ENCODE assay signal across 34 cellular contexts in the genomic region with DNA sequence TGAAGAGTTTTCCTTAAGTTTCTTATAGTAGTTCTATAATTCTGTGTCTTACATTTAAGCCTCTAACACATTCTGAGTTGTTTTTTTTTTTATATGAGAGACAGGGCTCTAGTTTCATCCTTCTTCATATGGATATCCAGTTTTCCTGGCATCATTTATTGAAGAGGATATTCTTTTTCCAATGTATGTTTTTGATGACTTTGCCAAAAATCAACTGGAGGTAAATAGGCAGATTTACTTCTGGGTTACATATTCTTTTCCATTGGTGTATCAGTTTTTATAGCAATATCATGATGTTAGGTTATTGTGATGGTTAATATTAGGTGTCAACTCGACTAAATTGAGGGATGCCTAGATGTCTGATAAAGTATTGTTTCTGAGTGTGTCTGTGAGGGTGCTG.
DNase-seq lines count a peak whose midpoint lies in the region; ATAC-seq, FAIRE-seq and TF ChIP-seq lines count a peak whose summit lies in the region.
"Had no signal": no experiment of that assay in that cellular context is flagged by ENCODE, and none has a peak within 500 bp of the region (broad histone marks: within the 10 kb centered on the region; RNA-seq: fewer than 3 reads in every experiment).

No MANE protein-coding gene starts in this region.

- in situ Hi-C loops in HepG2 (cut with HindIII; ENCODE audit: extremely low pct_ligation_motif_present, low pct_unique_long_range_greater_than_20kb) (no loop called here), K562 (cut with MboI) (no loop called here)

- POLR2A ChIA-PET in HepG2 (lab: Yijun Ruan, JAX) (no interaction called here), A549 (lab: Yijun Ruan, JAX) (no interaction called here), K562 (lab: Yijun Ruan, JAX) (no interaction called here), H1 (lab: Charles Lee; ENCODE audit: partially characterized antibody) (no interaction called here)

- H2AFZ ChIP-seq in HepG2 (ENCODE audit: low read length) (no peak overlapping the region), K562 (ENCODE audit: low read depth, low read length) (no peak overlapping the region), H1 (ENCODE audit: low read length) (no peak overlapping the region)

- no peak overlapping the region for H4K8ac ChIP-seq in H1 (ENCODE audit: extremely low read depth, insufficient read depth, low read length)

- no peaks in the 10 kb centered on the region for H3K79me1 ChIP-seq in H1 (ENCODE audit: low read depth, low read length)

- H3K23me2 ChIP-seq in H1 (ENCODE audit: low read depth, low read length): no peaks in the 10 kb centered on the region; the same call in 1 of the 2 replicates

- no peak for FAIRE-seq in HepG2 (lab: Jason Lieb, UNC)
- FAIRE-seq in A549 (lab: Jason Lieb, UNC): no peak
- no peak for FAIRE-seq in K562 (lab: Jason Lieb, UNC)
- no peak for FAIRE-seq in H1 (lab: Jason Lieb, UNC)
- FAIRE-seq: A204.1, D721Med had no signal

- H3K18ac ChIP-seq in H1 (ENCODE audit: extremely low read depth, low read length): no peak overlapping the region

- H3K4me1 ChIP-seq in HepG2 (ENCODE audit: insufficient read depth, low read length) (no peaks in the 10 kb centered on the region), right lobe of liver (no peaks in the 10 kb centered on the region), A549 (no peaks in the 10 kb centered on the region), K562 (replicated peaks in 1 of 2; ENCODE audit: control insufficient read depth in 2 of 2, insufficient read depth in 2 of 2, low read length in 2 of 2) (no peaks in the 10 kb centered on the region), H1 (replicated peaks in 1 of 4; ENCODE audit: control insufficient read depth in 3 of 4, insufficient read depth in 4 of 4, low read length in 3 of 4) (no peaks in the 10 kb centered on the region)
- H3K4me1 ChIP-seq: BE2C; BLaER1; BLaER1 treated with 17β-estradiol and CSF1 and Interleukin-3, amounts not matched to agents 10 nM and 100 nM; Caco-2 had no signal

- H3K36me3 ChIP-seq in HepG2 (replicated peaks in 1 of 2; ENCODE audit: control insufficient read depth in 1 of 2, insufficient read depth in 2 of 2, low read length in 2 of 2) (no peaks in the 10 kb centered on the region), right lobe of liver (no peaks in the 10 kb centered on the region), K562 (ENCODE audit: control insufficient read depth, insufficient read depth, low read length) (no peaks in the 10 kb centered on the region), H1 (ENCODE audit: control insufficient read depth in 2 of 4, insufficient read depth in 4 of 4, low read length in 3 of 4) (no peaks in the 10 kb centered on the region)
- H3K36me3 ChIP-seq: BE2C; BLaER1; BLaER1 treated with 17β-estradiol and CSF1 and Interleukin-3, amounts not matched to agents 10 nM and 100 nM had no signal

- H4K20me1 ChIP-seq in HepG2 (ENCODE audit: insufficient read depth, low read length): no peaks in the 10 kb centered on the region
- no peaks in the 10 kb centered on the region for H4K20me1 ChIP-seq in K562 (replicated peaks; ENCODE audit: control insufficient read depth, insufficient read depth, low read length)
- H4K20me1 ChIP-seq in H1 (replicated peaks in 1 of 2; ENCODE audit: control insufficient read depth in 1 of 2, insufficient read depth in 2 of 2, low read length in 2 of 2): no peaks in the 10 kb centered on the region
- H4K20me1 ChIP-seq: BLaER1; BLaER1 treated with 17β-estradiol and CSF1 and Interleukin-3, amounts not matched to agents 10 nM and 100 nM had no signal

- no peak overlapping the region for H3K9ac ChIP-seq in HepG2 (ENCODE audit: insufficient read depth, low read depth, low read length)
- H3K9ac ChIP-seq in K562 (ENCODE audit: insufficient read depth in 1 of 2, low read depth in 2 of 2, low read length in 2 of 2): no peak overlapping the region
- no peak overlapping the region for H3K9ac ChIP-seq in H1 (replicated peaks in 1 of 4; ENCODE audit: extremely low read depth in 1 of 4, low read depth in 3 of 4, low read length in 3 of 4)
- H3K9ac ChIP-seq: BLaER1; BLaER1 treated with 17β-estradiol and CSF1 and Interleukin-3, amounts not matched to agents 10 nM and 100 nM had no signal

- 0% methylated on average over 1 of the region's 1 CpG for WGBS in HepG2 (ENCODE audit: low lambda C conversion rate)
- 8% methylated on average over 1 of the region's 1 CpG for WGBS in right lobe of liver (ENCODE audit: insufficient coverage, low coverage, low lambda C conversion rate, missing lambda C conversion rate)
- WGBS in A549 (ENCODE audit: missing lambda C conversion rate): 0% methylated on average over 1 of the region's 1 CpG
- WGBS in K562 (ENCODE audit: insufficient coverage, low coverage, missing lambda C conversion rate): 0% methylated on average over 1 of the region's 1 CpG
- 94% methylated on average over 1 of the region's 1 CpG; no CpG with 5 or more reads in 1 of the 2 experiments for WGBS in H1 (ENCODE audit: extremely low coverage in 1 of 2, insufficient coverage in 1 of 2, insufficient read length in 1 of 2, insufficient replicate concordance in 2 of 2, low coverage in 1 of 2, low lambda C conversion rate in 2 of 2, missing lambda C conversion rate in 1 of 2), 2 experiments

- H3K14ac ChIP-seq in H1 (ENCODE audit: insufficient read length): no peak overlapping the region

- H2BK120ac ChIP-seq in H1 (replicated peaks; ENCODE audit: low read depth, low read length): no peak overlapping the region

- no peak overlapping the region for H2AK5ac ChIP-seq in H1 (ENCODE audit: low read depth, low read length)

- intact Hi-C loops in HepG2 (cut with micrococcal nuclease; ENCODE audit: unreplicated experiment) (no loop called here), right lobe of liver (cut with DNase I) (no loop called here), K562 (cut with micrococcal nuclease) (no loop called here)

- H3K9me3 ChIP-seq in HepG2 (ENCODE audit: low read length): no peaks in the 10 kb centered on the region
- no peaks in the 10 kb centered on the region for H3K9me3 ChIP-seq in right lobe of liver
- H3K9me3 ChIP-seq in A549: no peaks in the 10 kb centered on the region
- no peaks in the 10 kb centered on the region for H3K9me3 ChIP-seq in K562 (replicated peaks; ENCODE audit: control insufficient read depth, insufficient read depth, low read depth, low read length)
- no peaks in the 10 kb centered on the region for H3K9me3 ChIP-seq in H1 (ENCODE audit: insufficient read depth in 2 of 2, low read depth in 1 of 2, low read length in 1 of 2)
- H3K9me3 ChIP-seq: BE2C; BLaER1; BLaER1 treated with 17β-estradiol and CSF1 and Interleukin-3, amounts not matched to agents 10 nM and 100 nM; Caco-2 had no signal

- no peak for TF ChIP-seq RAD21 in HepG2 (CRISPR knock-in tag; IDR thresholded peaks at IDR 0.05)
- TF ChIP-seq RAD21 in A549 (conservative IDR thresholded peaks at IDR 0.05 in 1 of 2, IDR thresholded peaks at IDR 0.05 in 1 of 2): no peak
- no peak for TF ChIP-seq RAD21 in K562 (CRISPR knock-in tag; conservative IDR thresholded peaks at IDR 0.05 in 1 of 2, IDR thresholded peaks at IDR 0.05 in 1 of 2)
- no peak for TF ChIP-seq RAD21 in H1 (IDR thresholded peaks at IDR 0.05 in 1 of 2, conservative IDR thresholded peaks at IDR 0.05 in 1 of 2; ENCODE audit: low read depth in 2 of 2, low read length in 2 of 2)

- no peak overlapping the region for H2BK5ac ChIP-seq in H1 (ENCODE audit: low read depth, low read length)

- no peak overlapping the region for H3K4ac ChIP-seq in H1 (replicated peaks; ENCODE audit: insufficient read length, low read depth, low read length)

- TF ChIP-seq CTCF in HepG2 (CRISPR knock-in tag; IDR thresholded peaks at IDR 0.05): no peak
- no peak for TF ChIP-seq CTCF in right lobe of liver (IDR thresholded peaks at IDR 0.05)
- TF ChIP-seq CTCF in A549 (IDR thresholded peaks at IDR 0.05): no peak
- no peak for TF ChIP-seq CTCF in K562 (IDR thresholded peaks at IDR 0.05 in 2 of 3, conservative IDR thresholded peaks at IDR 0.05 in 1 of 3; ENCODE audit: insufficient read depth in 2 of 3, low read depth in 1 of 3, low read length in 3 of 3)
- TF ChIP-seq CTCF in H1 (IDR thresholded peaks at IDR 0.05; ENCODE audit: control extremely low read depth in 1 of 3, insufficient read depth in 1 of 3, low read depth in 1 of 3, low read length in 3 of 3): no peak

- H3K27me3 ChIP-seq in HepG2 (ENCODE audit: control insufficient read depth in 1 of 2, insufficient read depth in 2 of 2, low read length in 2 of 2): no peaks in the 10 kb centered on the region
- H3K27me3 ChIP-seq in right lobe of liver: no peaks in the 10 kb centered on the region
- H3K27me3 ChIP-seq in K562 (ENCODE audit: control insufficient read depth in 2 of 2, insufficient read depth in 2 of 2, low read length in 2 of 2): no peaks in the 10 kb centered on the region
- no peaks in the 10 kb centered on the region for H3K27me3 ChIP-seq in H1 (replicated peaks in 1 of 4; ENCODE audit: control insufficient read depth in 3 of 4, extremely low read depth in 1 of 4, insufficient read depth in 3 of 4, low read length in 3 of 4)
- H3K27me3 ChIP-seq: BE2C; BLaER1; BLaER1 treated with 17β-estradiol and CSF1 and Interleukin-3, amounts not matched to agents 10 nM and 100 nM had no signal

- H3K79me2 ChIP-seq in HepG2 (ENCODE audit: insufficient read depth, low read length): no peaks in the 10 kb centered on the region
- no peaks in the 10 kb centered on the region for H3K79me2 ChIP-seq in K562 (ENCODE audit: control insufficient read depth, insufficient read depth, low read length)
- H3K79me2 ChIP-seq in H1 (ENCODE audit: control insufficient read depth in 1 of 2, insufficient read depth in 2 of 2, low read length in 2 of 2): no peaks in the 10 kb centered on the region

- no peak overlapping the region for H3K27ac ChIP-seq in HepG2 (ENCODE audit: extremely low read length, insufficient read depth, low read length)
- H3K27ac ChIP-seq in right lobe of liver: no peak overlapping the region
- no peak overlapping the region for H3K27ac ChIP-seq in A549
- no peak overlapping the region for H3K27ac ChIP-seq in K562 (ENCODE audit: extremely low read depth, low read depth, low read length)
- no peak overlapping the region for H3K27ac ChIP-seq in H1 (ENCODE audit: low read depth, low read length)
- H3K27ac ChIP-seq: 22Rv1; BLaER1; BLaER1 treated with 17β-estradiol and CSF1 and Interleukin-3, amounts not matched to agents 10 nM and 100 nM; C4-2B had no signal

- TF ChIP-seq EP300 in HepG2 (IDR thresholded peaks at IDR 0.05; ENCODE audit: low read depth in 2 of 2, low read length in 2 of 2) (no peak), HepG2 (CRISPR knock-in tag; IDR thresholded peaks at IDR 0.05; ENCODE audit: borderline replicate concordance) (no peak), A549 (IDR thresholded peaks at IDR 0.05) (no peak), K562 (IDR thresholded peaks at IDR 0.05; ENCODE audit: low read length) (no peak), H1 (IDR thresholded peaks at IDR 0.05; ENCODE audit: borderline replicate concordance in 1 of 2, low read depth in 2 of 2, low read length in 2 of 2) (no peak)

- CTCF ChIA-PET in HepG2 (lab: Yijun Ruan, JAX; ENCODE audit: low intra/inter-chr PET ratio, low total read pairs): no interaction called here
- CTCF ChIA-PET in A549 (lab: Yijun Ruan, JAX): interaction anchor here (0.6 kb wide), 1 partner anchor 1579 kb away, joined by 3 read pairs; no protein-coding TSS in a partner anchor
- CTCF ChIA-PET in K562 (lab: Yijun Ruan, JAX; ENCODE audit: low intra/inter-chr PET ratio): no interaction called here
- CTCF ChIA-PET in H1 (lab: Charles Lee; ENCODE audit: partially characterized antibody): no interaction called here

- H4K5ac ChIP-seq in H1 (ENCODE audit: insufficient read length, low read depth, low read length): no peak overlapping the region

- H3K4me2 ChIP-seq in HepG2 (ENCODE audit: low read depth, low read length) (no peak overlapping the region), A549 (no peak overlapping the region), K562 (ENCODE audit: insufficient read depth, low read length) (no peak overlapping the region), H1 (ENCODE audit: insufficient read depth in 1 of 2, low read depth in 2 of 2, low read length in 2 of 2) (no peak overlapping the region)
- H3K4me2 ChIP-seq: BLaER1; BLaER1 treated with 17β-estradiol and CSF1 and Interleukin-3, amounts not matched to agents 10 nM and 100 nM had no signal

- no peak for DNase-seq in HepG2 (ENCODE audit: low spot score)
- DNase-seq in right lobe of liver: no peak
- DNase-seq in A549 (ENCODE audit: low read depth in 1 of 2, low spot score in 1 of 2): no peak
- DNase-seq in K562 (ENCODE audit: extremely low read depth in 1 of 4, low spot score in 3 of 4): no peak
- no peak for DNase-seq in H1 (ENCODE audit: low read depth in 1 of 2, low spot score in 2 of 2)
- DNase-seq in amygdala (lab: John Stamatoyannopoulos, UW): no peak
- DNase-seq in dermis blood vessel endothelial cell: no peak
- DNase-seq in DMS53 treated with DMSO at 0.1 percent for 48 hours (lab: John Stamatoyannopoulos, UW; ENCODE audit: unreplicated experiment): no peak
- DNase-seq: 8988T; ACHN; AML-193; BE2C; C1 segment of cervical spinal cord; Caco-2; Calu3; CD4-positive, alpha-beta memory T cell; CD4-positive, alpha-beta T cell; CD4-positive, CD25-positive, alpha-beta regulatory T cell; CD8-positive, alpha-beta memory T cell; CD8-positive, alpha-beta T cell; COR-L47; DMS 273 treated with DMSO at 0.1 percent for 48 hours; DMS153; DMS53; DMS79; DMS79 treated with DMSO at 0.1 percent for 48 hours; DND-41; EL had no signal

- H3K56ac ChIP-seq in H1 (replicated peaks; ENCODE audit: insufficient read length, low read depth, low read length): no peak overlapping the region

- ATAC-seq in HepG2: no peak
- ATAC-seq in right lobe of liver: no peak
- no peak for ATAC-seq in A549
- ATAC-seq in K562: no peak
- ATAC-seq: CD8-positive, alpha-beta T cell had no signal

- H2BK12ac ChIP-seq in H1 (ENCODE audit: low read depth, low read length): peak overlapping the region; percentile 52; the same call in 1 of the 2 replicates

- H4K91ac ChIP-seq in H1 (replicated peaks; ENCODE audit: insufficient read length, low read length): no peak overlapping the region

- H3K23ac ChIP-seq in H1 (ENCODE audit: insufficient read length): no peak overlapping the region

- BruUV-seq in HepG2 (replicated peaks; lab: Mats Ljungman, UMichigan) (no TSS peak), K562 (replicated peaks; lab: Mats Ljungman, UMichigan) (no TSS peak)

- TF ChIP-seq POLR2A in HepG2 (IDR thresholded peaks at IDR 0.05; ENCODE audit: insufficient read depth in 1 of 2, low read depth in 2 of 2, low read length in 2 of 2) (no peak), right lobe of liver (IDR thresholded peaks at IDR 0.05) (no peak), A549 (IDR thresholded peaks at IDR 0.05; ENCODE audit: low read length) (no peak), K562 (conservative IDR thresholded peaks at IDR 0.05) (no peak), H1 (IDR thresholded peaks at IDR 0.05; ENCODE audit: control extremely low read depth in 1 of 2, low read depth in 2 of 2, low read length in 2 of 2) (no peak)

- no peak overlapping the region for H3K4me3 ChIP-seq in HepG2 (replicated peaks in 1 of 3; ENCODE audit: insufficient read depth in 1 of 3, low read depth in 2 of 3, low read length in 3 of 3)
- no peak overlapping the region for H3K4me3 ChIP-seq in right lobe of liver
- no peak overlapping the region for H3K4me3 ChIP-seq in A549
- H3K4me3 ChIP-seq in K562: no peak overlapping the region
- H3K4me3 ChIP-seq in H1 (ENCODE audit: extremely low read depth in 1 of 4, insufficient read depth in 2 of 4, low read depth in 3 of 4, low read length in 4 of 4): no peak overlapping the region
- H3K4me3 ChIP-seq: BLaER1; BLaER1 treated with 17β-estradiol and CSF1 and Interleukin-3, amounts not matched to agents 10 nM and 100 nM had no signal

- no peak overlapping the region for H2BK20ac ChIP-seq in H1 (ENCODE audit: low read length)

- no peaks in the 10 kb centered on the region for H3K9me1 ChIP-seq in K562 (ENCODE audit: control insufficient read depth, insufficient read depth, low read length)

- no peak overlapping the region for H2BK15ac ChIP-seq in H1 (ENCODE audit: low read length)
